24 cellular contexts compared by ENCODE assay signal in genomic region chr2:173792166-173792565, GRCh38.
"Had no signal": no experiment of that assay in that cellular context is flagged by ENCODE, and none has a peak within 500 bp of the region (broad histone marks: within the 10 kb centered on the region; RNA-seq: fewer than 3 reads in every experiment).

No MANE protein-coding gene starts in this region.

- H3K27ac ChIP-seq: dorsolateral prefrontal cortex, ovary, psoas muscle, sigmoid colon, testis, tibial artery had no signal

- H3K36me3 Mint-ChIP-seq: memory B cell; mesothelial cell of epicardium; naive B cell; stimulated activated memory B cell treated with anti-CD40 and anti-IgM and Interleukin-4, amounts not matched to agents 10 μg/mL and 1 μg/mL and 100 μg/mL, for 72 hours; type B pancreatic cell had no signal

- ATAC-seq: left lobe of liver; mucosa of descending colon; psoas muscle; right cardiac atrium; stimulated activated memory B cell treated with anti-CD40 and anti-IgM and Interleukin-4, amounts not matched to agents 10 μg/mL and 1 μg/mL and 100 μg/mL, for 72 hours; stimulated activated naive CD8-positive, alpha-beta T cell treated with anti-CD3 and anti-CD28 coated beads, Interleukin-15, Interleukin-2, amounts not matched to agents 100 U/mL and 50 U/mL, for 24 hours had no signal

- H3K27ac Mint-ChIP-seq: memory B cell; mesothelial cell of epicardium; stimulated activated memory B cell treated with anti-CD40 and anti-IgM and Interleukin-4, amounts not matched to agents 10 μg/mL and 1 μg/mL and 100 μg/mL, for 72 hours; type B pancreatic cell had no signal

- H3K36me3 ChIP-seq: ovary, sigmoid colon, tibial artery had no signal

- H3K27me3 ChIP-seq: ovary, sigmoid colon, testis, tibial artery had no signal

- DNase-seq: dorsolateral prefrontal cortex; effector CD4-positive, alpha-beta T cell; hypothalamus; kidney; mucosa of descending colon; naive B cell; nucleus accumbens; ovary; posterior cingulate gyrus; psoas muscle; right cardiac atrium; sigmoid colon; stimulated activated CD4-positive, alpha-beta T cell treated with anti-CD3 and anti-CD28 coated beads, Interleukin-4, amount 100 ng/mL, for 4 hours; stimulated activated naive CD8-positive, alpha-beta T cell treated with anti-CD3 and anti-CD28 coated beads, Interleukin-15, Interleukin-2, amounts not matched to agents 100 U/mL and 50 U/mL, for 24 hours; substantia nigra; testis; tibial artery had no signal

- H3K4me3 ChIP-seq: dorsolateral prefrontal cortex, lung, mucosa of descending colon, ovary, psoas muscle, sigmoid colon, testis, tibial artery had no signal

- H3K4me1 ChIP-seq: psoas muscle, sigmoid colon, testis, tibial artery had no signal

- H3K9me3 ChIP-seq: mucosa of descending colon, ovary, psoas muscle, sigmoid colon, testis, tibial artery had no signal

- H3K9me3 Mint-ChIP-seq: memory B cell; mesothelial cell of epicardium; naive B cell; nephron; stimulated activated memory B cell treated with anti-CD40 and anti-IgM and Interleukin-4, amounts not matched to agents 10 μg/mL and 1 μg/mL and 100 μg/mL, for 72 hours; type B pancreatic cell had no signal

- H3K4me3 Mint-ChIP-seq: memory B cell; mesothelial cell of epicardium; naive B cell; nephron; stimulated activated memory B cell treated with anti-CD40 and anti-IgM and Interleukin-4, amounts not matched to agents 10 μg/mL and 1 μg/mL and 100 μg/mL, for 72 hours; type B pancreatic cell had no signal
